In the genomic region with DNA sequence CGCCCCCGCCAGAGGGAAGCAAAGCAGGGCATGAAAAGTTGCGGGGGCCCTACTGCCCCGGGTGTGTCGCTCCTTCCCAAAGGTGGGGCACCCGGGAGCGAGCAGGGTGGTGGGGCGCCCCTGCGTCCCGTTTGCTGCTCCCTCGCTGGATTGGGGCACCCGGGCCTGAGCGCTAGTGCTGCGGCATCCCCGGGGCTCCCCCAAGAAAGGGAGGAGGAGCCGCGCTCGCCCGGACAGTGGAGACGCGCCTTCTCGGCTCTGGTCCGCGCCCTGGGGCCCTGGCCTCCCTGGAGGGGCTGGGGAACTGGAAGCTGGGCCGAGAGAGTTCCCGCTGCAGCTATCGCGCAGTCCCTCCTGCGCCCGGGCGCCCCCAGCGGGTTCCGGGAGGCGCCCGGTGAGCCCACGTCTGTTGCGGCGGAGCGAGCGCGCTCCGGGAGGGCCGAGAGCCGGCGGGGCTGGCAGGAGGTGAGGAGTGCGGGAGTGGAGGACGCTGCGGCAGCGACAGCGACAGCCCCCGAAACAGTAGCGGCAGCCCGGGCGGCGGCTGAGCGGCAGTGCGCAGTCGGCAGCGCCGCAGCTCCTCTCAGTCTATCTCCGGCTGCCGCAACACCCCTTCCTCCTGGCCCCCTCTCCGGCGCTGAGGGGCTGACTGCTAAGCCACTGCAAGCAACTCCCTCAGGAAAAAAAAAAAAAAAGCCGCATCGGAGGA, we compare ENCODE assay signal across 8 cellular contexts. TPM values are rescaled to one million over a fixed set of nuclear protein-coding genes. Genes with fewer than 3 reads are reported as not detected.
DNase-seq lines count a peak whose midpoint lies in the region; ATAC-seq and TF ChIP-seq lines count a peak whose summit lies in the region.

No MANE protein-coding gene starts in this region.

- peaks cover 35% of the 10 kb centered on the region for H3K27me3 ChIP-seq in NT2/D1 (ENCODE audit: insufficient read depth, insufficient read length)
- peaks cover 28% of the 10 kb centered on the region for H3K27me3 ChIP-seq in colonic mucosa

- peak overlapping the region; percentile 69 for H3K4me3 ChIP-seq in NT2/D1 (ENCODE audit: insufficient read length, low read depth)
- peak overlapping the region; percentile 46 for H3K4me3 ChIP-seq in colonic mucosa

- no peaks in the 10 kb centered on the region for H3K9me3 ChIP-seq in NT2/D1 (ENCODE audit: insufficient read depth, low read length)
- no peaks in the 10 kb centered on the region for H3K9me3 ChIP-seq in colonic mucosa

- no peak overlapping the region for H3K27ac Mint-ChIP-seq in stimulated activated naive B cell treated with anti-CD40 and anti-IgM and Interleukin-4, amounts not matched to agents 10 μg/mL and 1 μg/mL and 100 μg/mL, for 72 hours

- H3K4me3 Mint-ChIP-seq in stimulated activated naive B cell treated with anti-CD40 and anti-IgM and Interleukin-4, amounts not matched to agents 10 μg/mL and 1 μg/mL and 100 μg/mL, for 72 hours, result peak overlapping the region; percentile 82 to 86

- intact Hi-C loops in colonic mucosa (cut with DNase I), result no loop called here

- TF ChIP-seq CTCF in AG09319 (IDR thresholded peaks at IDR 0.05; ENCODE audit: low read depth, low read length) (peak; percentile 22), colonic mucosa (IDR thresholded peaks at IDR 0.05) (no peak)

- DNase-seq in AG09319 (ENCODE audit: extremely low read depth, low read depth), result no peak
- peak; percentile 61 for DNase-seq in NT2/D1 (ENCODE audit: low read depth, low spot score)
- peak; percentile 22 for DNase-seq in colonic mucosa
- DNase-seq in left lobe of liver (ENCODE audit: low spot score), result peak; percentile 47
- DNase-seq in stimulated activated naive B cell treated with anti-CD40 and anti-IgM and Interleukin-4, amounts not matched to agents 10 μg/mL and 1 μg/mL and 100 μg/mL, for 72 hours, result peak; percentile 21

- no peaks in the 10 kb centered on the region for H3K9me3 Mint-ChIP-seq in stimulated activated naive B cell treated with anti-CD40 and anti-IgM and Interleukin-4, amounts not matched to agents 10 μg/mL and 1 μg/mL and 100 μg/mL, for 72 hours

- H3K36me3 Mint-ChIP-seq in stimulated activated naive B cell treated with anti-CD40 and anti-IgM and Interleukin-4, amounts not matched to agents 10 μg/mL and 1 μg/mL and 100 μg/mL, for 72 hours, result no peaks in the 10 kb centered on the region

- peak; percentile 45 for ATAC-seq in GM19035 (IDR thresholded peaks at IDR 0.05; ENCODE audit: unreplicated experiment)
- peak; percentile 66 for ATAC-seq in left lobe of liver
- ATAC-seq in stimulated activated naive B cell treated with anti-CD40 and anti-IgM and Interleukin-4, amounts not matched to agents 10 μg/mL and 1 μg/mL and 100 μg/mL, for 72 hours (replicated peaks), result peak; percentile 62 to 73
- ATAC-seq in HG02884 (IDR thresholded peaks at IDR 0.05; ENCODE audit: unreplicated experiment), result no peak
- ATAC-seq in GM19397 (IDR thresholded peaks at IDR 0.05; ENCODE audit: unreplicated experiment), result no peak

- no peaks in the 10 kb centered on the region for H3K4me1 ChIP-seq in NT2/D1 (ENCODE audit: insufficient read depth, insufficient read length)
- peaks cover 4% of the 10 kb centered on the region for H3K4me1 ChIP-seq in colonic mucosa

- peaks cover 62 to 69% of the 10 kb centered on the region in 2 donors for H3K27me3 Mint-ChIP-seq in stimulated activated naive B cell treated with anti-CD40 and anti-IgM and Interleukin-4, amounts not matched to agents 10 μg/mL and 1 μg/mL and 100 μg/mL, for 72 hours

- H3K36me3 ChIP-seq in NT2/D1 (ENCODE audit: insufficient read depth, insufficient read length, low read length) (no peaks in the 10 kb centered on the region), colonic mucosa (no peaks in the 10 kb centered on the region)

- H3K9ac ChIP-seq in NT2/D1 (ENCODE audit: insufficient read length, low read depth), result peak overlapping the region; percentile 82
- H3K9ac ChIP-seq in colonic mucosa (ENCODE audit: low read depth in 2 of 2, low read length in 2 of 2), result peak overlapping the region in 1 of 2 donors; percentile 62

- H3K4me1 Mint-ChIP-seq in stimulated activated naive B cell treated with anti-CD40 and anti-IgM and Interleukin-4, amounts not matched to agents 10 μg/mL and 1 μg/mL and 100 μg/mL, for 72 hours, result peaks cover 9 to 12% of the 10 kb centered on the region in 2 donors

- peak overlapping the region; percentile 34 for H3K27ac ChIP-seq in colonic mucosa

RNA-seq across cellular contexts. Expression of gene BMPER, which starts 0.5 kb away (rescaled TPM):
- total RNA-seq in colonic mucosa (1 to 10 TPM in 1 of 2 donors, under 1 TPM in 1; 0.85 to 1.3 TPM), left lobe of liver (6.9 TPM)

Comparison
In these comparisons a context has a peak if more than half of its experiments do, and no peak if none do; other contexts are left out.
1. ATAC-seq: peak in GM19035 (single experiment), left lobe of liver (single experiment) and stimulated activated naive B cell treated with anti-CD40 and anti-IgM and Interleukin-4, amounts not matched to agents 10 μg/mL and 1 μg/mL and 100 μg/mL, for 72 hours (2 of 2); none in HG02884 (single experiment) and GM19397 (single experiment).